8 cellular contexts compared by ENCODE assay signal in the genomic region with DNA sequence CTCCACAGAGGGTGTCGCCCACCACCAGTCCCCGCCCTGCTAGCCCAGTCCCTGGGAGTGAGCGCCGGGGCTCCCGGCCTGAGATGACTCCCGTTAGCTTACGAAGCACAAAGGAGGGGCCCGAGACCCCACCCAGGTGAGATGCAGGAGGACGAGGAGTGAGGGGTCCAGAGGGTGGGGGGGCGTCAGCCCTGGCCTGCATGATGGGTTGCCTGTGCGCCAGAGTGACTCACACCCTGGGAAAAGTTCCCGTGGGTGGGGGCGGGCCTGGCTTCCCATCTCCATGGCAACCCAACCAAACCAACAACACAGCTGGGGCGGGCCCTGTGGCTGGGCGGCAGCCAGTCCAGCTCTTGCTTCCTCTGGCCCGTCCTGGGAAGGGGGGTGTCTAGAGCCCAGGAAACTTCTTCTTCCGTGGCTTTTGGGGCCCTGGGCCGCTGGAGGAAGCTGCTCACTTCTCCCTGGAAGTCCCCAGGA. TPM values are rescaled to one million over a fixed set of nuclear protein-coding genes. Genes with fewer than 3 reads are reported as not detected.
DNase-seq lines count a peak whose midpoint lies in the region; ATAC-seq and TF ChIP-seq lines count a peak whose summit lies in the region.

No MANE protein-coding gene starts in this region.

- peak overlapping the region; percentile 34 to 74 for H3K27ac ChIP-seq in mucosa of rectum (ENCODE audit: low read depth in 2 of 2, low read length in 2 of 2)

- peaks cover 36% of the 10 kb centered on the region for H3K27me3 Mint-ChIP-seq in activated CD8-positive, alpha-beta memory T cell treated with anti-CD3 and anti-CD28 coated beads, Interleukin-2, amount 10 ng/mL, durations not matched to agents 7 days and 5 days

- H3K4me3 ChIP-seq in mucosa of rectum (ENCODE audit: low read length in 2 of 2): peak overlapping the region; percentile 40 to 41

- H3K27me3 ChIP-seq in mucosa of rectum (ENCODE audit: control insufficient read depth in 2 of 2, insufficient read depth in 2 of 2, low read length in 2 of 2): peaks cover 4 to 14% of the 10 kb centered on the region in 2 donors

- no peaks in the 10 kb centered on the region for H3K9me3 ChIP-seq in mucosa of rectum (ENCODE audit: control insufficient read depth in 2 of 2, low read length in 2 of 2)

- H3K4me1 ChIP-seq in mucosa of rectum (ENCODE audit: control insufficient read depth in 2 of 2, insufficient read depth in 2 of 2, low read length in 2 of 2): peaks cover 64 to 68% of the 10 kb centered on the region in 2 donors

- H3K36me3 Mint-ChIP-seq in activated CD8-positive, alpha-beta memory T cell treated with anti-CD3 and anti-CD28 coated beads, Interleukin-2, amount 10 ng/mL, durations not matched to agents 7 days and 5 days: no peaks in the 10 kb centered on the region

- DNase-seq in DMS53 (lab: John Stamatoyannopoulos, UW): peak; percentile 90
- no peak for DNase-seq in DMS53 treated with DMSO at 0.1 percent for 48 hours (lab: John Stamatoyannopoulos, UW; ENCODE audit: unreplicated experiment)
- DNase-seq in NCI-H2171 (lab: John Stamatoyannopoulos, UW): peak; percentile 15
- DNase-seq in activated CD8-positive, alpha-beta memory T cell treated with anti-CD3 and anti-CD28 coated beads, Interleukin-2, amount 10 ng/mL, durations not matched to agents 7 days and 5 days: peak; percentile 83
- DNase-seq in erythroblast (lab: John Stamatoyannopoulos, UW): peak; percentile 92 to 95
- peak; percentile 80 for DNase-seq in stimulated activated CD8-positive, alpha-beta memory T cell treated with anti-CD3 and anti-CD28 coated beads, Interleukin-4, amount 100 ng/mL, for 48 hours

- TF ChIP-seq POLR2A in erythroblast (IDR thresholded peaks at IDR 0.05; ENCODE audit: low read length): no peak

- H3K4me3 Mint-ChIP-seq in activated CD8-positive, alpha-beta memory T cell treated with anti-CD3 and anti-CD28 coated beads, Interleukin-2, amount 10 ng/mL, durations not matched to agents 7 days and 5 days: no peak overlapping the region

- H3K36me3 ChIP-seq in mucosa of rectum (ENCODE audit: control insufficient read depth in 2 of 2, insufficient read depth in 2 of 2, low read length in 2 of 2): no peaks in the 10 kb centered on the region

- H3K9me3 Mint-ChIP-seq in activated CD8-positive, alpha-beta memory T cell treated with anti-CD3 and anti-CD28 coated beads, Interleukin-2, amount 10 ng/mL, durations not matched to agents 7 days and 5 days (ENCODE audit: low read depth): no peaks in the 10 kb centered on the region

- peaks cover 59% of the 10 kb centered on the region for H3K4me1 Mint-ChIP-seq in activated CD8-positive, alpha-beta memory T cell treated with anti-CD3 and anti-CD28 coated beads, Interleukin-2, amount 10 ng/mL, durations not matched to agents 7 days and 5 days

- CTCF ChIA-PET in activated CD8-positive, alpha-beta memory T cell treated with anti-CD3 and anti-CD28 coated beads, Interleukin-2, amount 10 ng/mL, durations not matched to agents 7 days and 5 days (lab: Charles Lee): interaction anchor here (1.0 to 1.4 kb wide), 3 partner anchors 10 to 48 kb away, joined by 3 read pairs; no protein-coding TSS in a partner anchor

- no peak overlapping the region for H3K27ac Mint-ChIP-seq in activated CD8-positive, alpha-beta memory T cell treated with anti-CD3 and anti-CD28 coated beads, Interleukin-2, amount 10 ng/mL, durations not matched to agents 7 days and 5 days

- peak; percentile 37 for ATAC-seq in activated CD8-positive, alpha-beta memory T cell treated with anti-CD3 and anti-CD28 coated beads, Interleukin-2, amount 10 ng/mL, durations not matched to agents 7 days and 5 days
- ATAC-seq in HG03097 (IDR thresholded peaks at IDR 0.05; ENCODE audit: low FRiP score, unreplicated experiment): no peak

- no peak overlapping the region for H3K9ac ChIP-seq in mucosa of rectum (ENCODE audit: low read depth in 1 of 2, low read length in 2 of 2)

RNA-seq across cellular contexts. Expression of a gene that starts 4.5 kb away (rescaled TPM):
- total RNA-seq in activated CD8-positive, alpha-beta memory T cell treated with anti-CD3 and anti-CD28 coated beads, Interleukin-2, amount 10 ng/mL, durations not matched to agents 7 days and 5 days: 10 to 100 TPM; 12.0 to 16.9 TPM

RNA-seq across cellular contexts. Expression of a gene that starts 4.6 kb away (rescaled TPM):
- under 1 TPM; 0.63 to 0.70 TPM for total RNA-seq in activated CD8-positive, alpha-beta memory T cell treated with anti-CD3 and anti-CD28 coated beads, Interleukin-2, amount 10 ng/mL, durations not matched to agents 7 days and 5 days

RNA-seq across cellular contexts. Expression of a gene that starts 42.8 kb away (rescaled TPM):
- total RNA-seq in activated CD8-positive, alpha-beta memory T cell treated with anti-CD3 and anti-CD28 coated beads, Interleukin-2, amount 10 ng/mL, durations not matched to agents 7 days and 5 days: 100 to 1,000 TPM; 336 to 408 TPM

RNA-seq across cellular contexts. Expression of a gene that starts 43.1 kb away (rescaled TPM):
- total RNA-seq in activated CD8-positive, alpha-beta memory T cell treated with anti-CD3 and anti-CD28 coated beads, Interleukin-2, amount 10 ng/mL, durations not matched to agents 7 days and 5 days: 10 to 100 TPM; 40.5 to 44.7 TPM
